8 cellular contexts compared by ENCODE assay signal in genomic region chr3:49351521-49352011, GRCh38. TPM values are rescaled to one million over a fixed set of nuclear protein-coding genes. Genes with fewer than 3 reads are reported as not detected.
DNase-seq lines count a peak whose midpoint lies in the region; ATAC-seq lines count a peak whose summit lies in the region.
"Had no signal": no experiment of that assay in that cellular context is flagged by ENCODE, and none has a peak within 500 bp of the region (broad histone marks: within the 10 kb centered on the region; RNA-seq: fewer than 3 reads in every experiment).

No MANE protein-coding gene starts in this region.

- ATAC-seq in GM21528 (IDR thresholded peaks at IDR 0.05; ENCODE audit: low FRiP score, unreplicated experiment) (no peak), GM19397 (IDR thresholded peaks at IDR 0.05; ENCODE audit: unreplicated experiment) (no peak)

- peak; percentile 80 for DNase-seq in HT1080 (ENCODE audit: low read depth)
- DNase-seq in activated CD4-positive, alpha-beta memory T cell treated with anti-CD3 and anti-CD28 coated beads, Interleukin-2, amount 10 ng/mL, durations not matched to agents 7 days and 5 days: no peak
- peak; percentile 20 for DNase-seq in iPS-NIHi11 (ENCODE audit: low spot score)
- no peak for DNase-seq in substantia nigra (lab: John Stamatoyannopoulos, UW)
- DNase-seq in NCI-H82 treated with DMSO at 0.1 percent for 48 hours (lab: John Stamatoyannopoulos, UW; ENCODE audit: unreplicated experiment): no peak
- DNase-seq: NCI-H1694 treated with DMSO at 0.1 percent for 48 hours had no signal

- H3K27ac ChIP-seq in substantia nigra (ENCODE audit: low read depth, low read length, poor library complexity, severe bottlenecking): peak overlapping the region; percentile 31

- no peaks in the 10 kb centered on the region for H3K9me3 Mint-ChIP-seq in activated CD4-positive, alpha-beta memory T cell treated with anti-CD3 and anti-CD28 coated beads, Interleukin-2, amount 10 ng/mL, durations not matched to agents 7 days and 5 days

- peaks cover 27% of the 10 kb centered on the region for H3K4me1 Mint-ChIP-seq in activated CD4-positive, alpha-beta memory T cell treated with anti-CD3 and anti-CD28 coated beads, Interleukin-2, amount 10 ng/mL, durations not matched to agents 7 days and 5 days

- peaks cover 15% of the 10 kb centered on the region for H3K36me3 Mint-ChIP-seq in activated CD4-positive, alpha-beta memory T cell treated with anti-CD3 and anti-CD28 coated beads, Interleukin-2, amount 10 ng/mL, durations not matched to agents 7 days and 5 days (ENCODE audit: low read depth)

- no peaks in the 10 kb centered on the region for H3K27me3 Mint-ChIP-seq in activated CD4-positive, alpha-beta memory T cell treated with anti-CD3 and anti-CD28 coated beads, Interleukin-2, amount 10 ng/mL, durations not matched to agents 7 days and 5 days

- H3K27ac Mint-ChIP-seq in activated CD4-positive, alpha-beta memory T cell treated with anti-CD3 and anti-CD28 coated beads, Interleukin-2, amount 10 ng/mL, durations not matched to agents 7 days and 5 days: peak overlapping the region; percentile 87

- POLR2A ChIA-PET in activated CD4-positive, alpha-beta memory T cell treated with anti-CD3 and anti-CD28 coated beads, Interleukin-2, amount 10 ng/mL, durations not matched to agents 7 days and 5 days (lab: Charles Lee): interaction anchor here (1.4 to 5.8 kb wide), 4 partner anchors 9 to 60 kb away, joined by 3 to 50 read pairs (median 9); partner anchors contain the start of genes RHOA, TCTA and USP4

- CTCF ChIA-PET in activated CD4-positive, alpha-beta memory T cell treated with anti-CD3 and anti-CD28 coated beads, Interleukin-2, amount 10 ng/mL, durations not matched to agents 7 days and 5 days (lab: Charles Lee): interaction anchor here (0.9 to 5.7 kb wide), 5 partner anchors 8 to 429 kb away, joined by 3 to 37 read pairs (median 6); partner anchors contain the start of gene USP4

- H3K4me3 Mint-ChIP-seq in activated CD4-positive, alpha-beta memory T cell treated with anti-CD3 and anti-CD28 coated beads, Interleukin-2, amount 10 ng/mL, durations not matched to agents 7 days and 5 days: no peak overlapping the region

RNA-seq across cellular contexts. Expression of gene GPX1, which starts 6.6 kb away (rescaled TPM):
- total RNA-seq in HT1080 (2014; rRNA removed; shearing (Covaris generic)): 711 and 766 TPM in 2 replicates
- 511 and 624 TPM in 2 replicates for polyA plus RNA-seq in HT1080 (2015; cell fraction: cytosol; rRNA removed)
- polyA plus RNA-seq in HT1080 (2015; cell fraction: nucleus; rRNA removed): 152 and 173 TPM in 2 replicates
- total RNA-seq in activated CD4-positive, alpha-beta memory T cell treated with anti-CD3 and anti-CD28 coated beads, Interleukin-2, amount 10 ng/mL, durations not matched to agents 7 days and 5 days: 10 to 100 TPM; 71.5 to 76.8 TPM

RNA-seq across cellular contexts. Expression of gene USP4, which starts 11.7 kb away (rescaled TPM):
- total RNA-seq in HT1080 (2014; rRNA removed; shearing (Covaris generic)): 11.3 and 14.6 TPM in 2 replicates
- polyA plus RNA-seq in HT1080 (2015; cell fraction: cytosol; rRNA removed): 31.7 and 35.5 TPM in 2 replicates
- polyA plus RNA-seq in HT1080 (2015; cell fraction: nucleus; rRNA removed): 72.8 and 78.3 TPM in 2 replicates
- total RNA-seq in activated CD4-positive, alpha-beta memory T cell treated with anti-CD3 and anti-CD28 coated beads, Interleukin-2, amount 10 ng/mL, durations not matched to agents 7 days and 5 days: 10 to 100 TPM; 77.8 to 85.0 TPM

Comparison
In these comparisons a context has a peak if more than half of its experiments do, and no peak if none do; other contexts are left out.
1. DNase-seq: peak in HT1080 (single experiment) and iPS-NIHi11 (single experiment); none in activated CD4-positive, alpha-beta memory T cell treated with anti-CD3 and anti-CD28 coated beads, Interleukin-2, amount 10 ng/mL, durations not matched to agents 7 days and 5 days (single experiment), substantia nigra (0 of 49) and NCI-H82 treated with DMSO at 0.1 percent for 48 hours (single experiment).